Comparison of ENCODE assay signal across 17 cellular contexts in genomic region chr13:27004866-27005265, GRCh38.
"Had no signal": no experiment of that assay in that cellular context is flagged by ENCODE, and none has a peak within 500 bp of the region (broad histone marks: within the 10 kb centered on the region; RNA-seq: fewer than 3 reads in every experiment).

No MANE protein-coding gene starts in this region.

- H3K9me3 Mint-ChIP-seq: activated naive CD8-positive, alpha-beta T cell treated with anti-CD3 and anti-CD28 coated beads for 36 hours; natural killer cell treated with Interleukin-12 subunit alpha and Interleukin-12 subunit beta and Interleukin-15 and Interleukin-18, amount 100 ng/mL, for 72 hours; T-helper 2 cell treated with Interferon-gamma antibody and Interleukin-4, amounts not matched to agents 5 μg/mL and 100 μg/mL, for 36 hours had no signal

- H3K36me3 ChIP-seq: cardiac muscle cell, heart right ventricle, neutrophil, pancreas, tibial artery had no signal

- ATAC-seq: left colon; natural killer cell treated with Interleukin-12 subunit alpha and Interleukin-12 subunit beta and Interleukin-15 and Interleukin-18, amount 100 ng/mL, for 72 hours; sciatic nerve; stimulated activated naive B cell treated with anti-CD40 and anti-IgM and Interleukin-4, amounts not matched to agents 10 μg/mL and 1 μg/mL and 100 μg/mL, for 72 hours had no signal

- H3K27ac Mint-ChIP-seq: activated naive CD8-positive, alpha-beta T cell treated with anti-CD3 and anti-CD28 coated beads for 36 hours; mesothelial cell of epicardium; natural killer cell treated with Interleukin-12 subunit alpha and Interleukin-12 subunit beta and Interleukin-15 and Interleukin-18, amount 100 ng/mL, for 72 hours; stimulated activated naive B cell treated with anti-CD40 and anti-IgM and Interleukin-4, amounts not matched to agents 10 μg/mL and 1 μg/mL and 100 μg/mL, for 72 hours; T-helper 2 cell treated with Interferon-gamma antibody and Interleukin-4, amounts not matched to agents 5 μg/mL and 100 μg/mL, for 36 hours had no signal

- DNase-seq: activated CD4-positive, alpha-beta T cell treated with anti-CD3 and anti-CD28 coated beads, Interleukin-2, amount 50 U/mL, for 48 hours; activated naive CD4-positive, alpha-beta T cell; activated naive CD8-positive, alpha-beta T cell treated with anti-CD3 and anti-CD28 coated beads for 36 hours; amniotic stem cell; heart right ventricle; left colon; stimulated activated naive B cell treated with anti-CD40 and anti-IgM and Interleukin-4, amounts not matched to agents 10 μg/mL and 1 μg/mL and 100 μg/mL, for 72 hours; SW 1271; tibial artery had no signal

- H3K27ac ChIP-seq: cardiac muscle cell, heart right ventricle, neutrophil, pancreas, tibial artery had no signal

- H3K4me3 ChIP-seq: cardiac muscle cell, heart right ventricle, lung, pancreas, tibial artery had no signal

- H3K9me3 ChIP-seq: neutrophil, pancreas had no signal

- H3K36me3 Mint-ChIP-seq: activated naive CD8-positive, alpha-beta T cell treated with anti-CD3 and anti-CD28 coated beads for 36 hours; mesothelial cell of epicardium; natural killer cell treated with Interleukin-12 subunit alpha and Interleukin-12 subunit beta and Interleukin-15 and Interleukin-18, amount 100 ng/mL, for 72 hours had no signal

- H3K27me3 ChIP-seq: pancreas had no signal

- H3K4me3 Mint-ChIP-seq: activated naive CD8-positive, alpha-beta T cell treated with anti-CD3 and anti-CD28 coated beads for 36 hours; mesothelial cell of epicardium; natural killer cell treated with Interleukin-12 subunit alpha and Interleukin-12 subunit beta and Interleukin-15 and Interleukin-18, amount 100 ng/mL, for 72 hours; stimulated activated naive B cell treated with anti-CD40 and anti-IgM and Interleukin-4, amounts not matched to agents 10 μg/mL and 1 μg/mL and 100 μg/mL, for 72 hours; T-helper 2 cell treated with Interferon-gamma antibody and Interleukin-4, amounts not matched to agents 5 μg/mL and 100 μg/mL, for 36 hours had no signal
